9 cellular contexts compared by ENCODE assay signal in genomic region chr12:6337958-6338406, GRCh38. TPM values are rescaled to one million over a fixed set of nuclear protein-coding genes. Genes with fewer than 3 reads are reported as not detected.
DNase-seq lines count a peak whose midpoint lies in the region; ATAC-seq and TF ChIP-seq lines count a peak whose summit lies in the region.
"Had no signal": no experiment of that assay in that cellular context is flagged by ENCODE, and none has a peak within 500 bp of the region (broad histone marks: within the 10 kb centered on the region; RNA-seq: fewer than 3 reads in every experiment).

No MANE protein-coding gene starts in this region.

- peak overlapping the region; percentile 98 for H2BK120ac ChIP-seq in mesenchymal stem cell (ENCODE audit: low read depth, low read length)

- peak overlapping the region; percentile 25 for H2BK5ac ChIP-seq in mesenchymal stem cell (ENCODE audit: low read depth, low read length, poor library complexity, severe bottlenecking)

- no peak for TF ChIP-seq POLR2A in uterus (IDR thresholded peaks at IDR 0.05)

- peaks cover 22 to 28% of the 10 kb centered on the region in 2 experiments for H3K36me3 ChIP-seq in mesenchymal stem cell (ENCODE audit: control insufficient read depth in 1 of 2, insufficient read depth in 2 of 2, low read depth in 1 of 2, low read length in 2 of 2)
- no peaks in the 10 kb centered on the region for H3K36me3 ChIP-seq in uterus

- H2BK15ac ChIP-seq in mesenchymal stem cell (ENCODE audit: low read depth, poor library complexity, severe bottlenecking): peak overlapping the region; percentile 76

- H3K27ac Mint-ChIP-seq in MCF 10A (ENCODE audit: low read depth, unreplicated experiment): no peak overlapping the region
- H3K27ac Mint-ChIP-seq: activated T-helper 1 cell treated with anti-CD3 and anti-CD28 coated beads, Interleukin-12 subunit alpha, Interleukin-12 subunit beta, Interleukin-2, Interleukin-4 antibody, amounts not matched to agents 30 ng/mL and 10 ng/mL and 1 ng/mL, durations not matched to agents 14 hours and 24 hours and 36 hours had no signal

- H3K27me3 ChIP-seq in mesenchymal stem cell (ENCODE audit: control insufficient read depth in 1 of 2, insufficient read depth in 1 of 2, low read length in 2 of 2) (no peaks in the 10 kb centered on the region), uterus (no peaks in the 10 kb centered on the region)

- H2AK5ac ChIP-seq in mesenchymal stem cell (ENCODE audit: low read length, severe bottlenecking): peak overlapping the region; percentile 98

- peaks cover 23% of the 10 kb centered on the region for H3K4me1 Mint-ChIP-seq in MCF 10A (ENCODE audit: insufficient read depth, unreplicated experiment)

- no peaks in the 10 kb centered on the region for H3K9me3 Mint-ChIP-seq in MCF 10A (ENCODE audit: unreplicated experiment)
- H3K9me3 Mint-ChIP-seq: activated T-helper 1 cell treated with anti-CD3 and anti-CD28 coated beads, Interleukin-12 subunit alpha, Interleukin-12 subunit beta, Interleukin-2, Interleukin-4 antibody, amounts not matched to agents 30 ng/mL and 10 ng/mL and 1 ng/mL, durations not matched to agents 14 hours and 24 hours and 36 hours had no signal

- intact Hi-C loops in Right ventricle myocardium superior (cut with DNase I) (loop anchor here (5.0 kb wide), 1 partner anchor 44 kb away; the partner anchor contains the start of gene LTBR), cardiac septum (cut with DNase I) (loop anchor here (1.0 to 5.0 kb wide), 4 partner anchors 46 to 214 kb away; partner anchors contain the start of genes GAPDH, LTBR and TAPBPL), MCF 10A (cut with micrococcal nuclease) (loop anchor here (5.0 kb wide), 2 partner anchors 129 to 199 kb away; no protein-coding TSS in a partner anchor), uterus (cut with DNase I; ENCODE audit: low total_unique reads) (loop anchor here (5.0 to 10.0 kb wide), 2 partner anchors 39 to 197 kb away; partner anchors contain the start of genes GAPDH and SCNN1A)

- H3K23ac ChIP-seq in mesenchymal stem cell (ENCODE audit: low read length in 2 of 2): no peak overlapping the region

- BruUV-seq in MCF 10A (replicated peaks; lab: Mats Ljungman, UMichigan): no TSS peak

- CTCF ChIA-PET in MCF 10A (lab: Yijun Ruan, JAX): interaction anchor here (1.5 to 4.3 kb wide), 3 partner anchors 25 to 37 kb away, joined by 3 to 27 read pairs (median 4); partner anchors contain the start of gene SCNN1A

- H3K4ac ChIP-seq in mesenchymal stem cell (ENCODE audit: low read depth in 1 of 2, low read length in 2 of 2): peak overlapping the region; percentile 54 to 97

- peak overlapping the region; percentile 87 for H4K91ac ChIP-seq in mesenchymal stem cell (ENCODE audit: low read length)

- ATAC-seq in Right ventricle myocardium superior (ENCODE audit: poor library complexity) (no peak), HG02588 (IDR thresholded peaks at IDR 0.05; ENCODE audit: unreplicated experiment) (no peak)

- 25% methylated on average over 10 of the region's 11 CpGs for WGBS in mesenchymal stem cell

- H3K27ac ChIP-seq in mesenchymal stem cell (ENCODE audit: low read length, poor library complexity, severe bottlenecking): peak overlapping the region; percentile 99
- H3K27ac ChIP-seq in uterus: peak overlapping the region; percentile 95 to 97

- peak overlapping the region in 1 of 2 experiments; percentile 96 for H3K4me3 ChIP-seq in mesenchymal stem cell (ENCODE audit: insufficient read depth in 1 of 2, low read depth in 1 of 2, low read length in 2 of 2)
- H3K4me3 ChIP-seq in uterus: peak overlapping the region in 1 of 2 donors; percentile 60

- no peak overlapping the region for H2AFZ ChIP-seq in mesenchymal stem cell (ENCODE audit: low read depth, low read length)

- H3K9ac ChIP-seq in mesenchymal stem cell (ENCODE audit: low read length): peak overlapping the region; percentile 98

- DNase-seq in Right ventricle myocardium superior (peak; percentile 41), cardiac septum (ENCODE audit: low spot score) (no peak), MCF 10A (ENCODE audit: unreplicated experiment) (peak; percentile 57), mesenchymal stem cell (peak; percentile 73), uterus (peak in 1 of 2 donors; percentile 42), NCI-H446 treated with DMSO at 0.1 percent for 48 hours (lab: John Stamatoyannopoulos, UW) (no peak)
- no peak for DNase-seq in activated naive CD4-positive, alpha-beta T cell treated with Interleukin-2 at 50 U/mL for 16 hours

- peaks cover 26% of the 10 kb centered on the region for H3K36me3 Mint-ChIP-seq in MCF 10A (ENCODE audit: insufficient read depth, unreplicated experiment)

- no peaks in the 10 kb centered on the region for H3K27me3 Mint-ChIP-seq in MCF 10A (ENCODE audit: insufficient read depth, unreplicated experiment)

- H2BK12ac ChIP-seq in mesenchymal stem cell (ENCODE audit: low read length in 2 of 2): peak overlapping the region; percentile 20 to 65

- H3K9me3 ChIP-seq in mesenchymal stem cell (ENCODE audit: control insufficient read depth, low read length) (no peaks in the 10 kb centered on the region), uterus (no peaks in the 10 kb centered on the region)

- no peak overlapping the region for H3K4me3 Mint-ChIP-seq in MCF 10A (ENCODE audit: unreplicated experiment)
- H3K4me3 Mint-ChIP-seq: activated T-helper 1 cell treated with anti-CD3 and anti-CD28 coated beads, Interleukin-12 subunit alpha, Interleukin-12 subunit beta, Interleukin-2, Interleukin-4 antibody, amounts not matched to agents 30 ng/mL and 10 ng/mL and 1 ng/mL, durations not matched to agents 14 hours and 24 hours and 36 hours had no signal

- TF ChIP-seq CTCF in MCF 10A (IDR thresholded peaks at IDR 0.05; ENCODE audit: unreplicated experiment) (no peak), uterus (IDR thresholded peaks at IDR 0.05) (no peak)

- H3K14ac ChIP-seq in mesenchymal stem cell (ENCODE audit: low read length in 2 of 2): peak overlapping the region in 1 of 2 experiments; percentile 68

- H3K18ac ChIP-seq in mesenchymal stem cell (ENCODE audit: low read depth in 1 of 2, low read length in 2 of 2): peak overlapping the region; percentile 97 to 99

- peak overlapping the region; percentile 68 for H3K4me2 ChIP-seq in mesenchymal stem cell (ENCODE audit: low read length, poor library complexity, severe bottlenecking)

- H4K8ac ChIP-seq in mesenchymal stem cell (ENCODE audit: low read length): peak overlapping the region; percentile 67

- peaks cover 3% of the 10 kb centered on the region for H3K79me1 ChIP-seq in mesenchymal stem cell (replicated peaks; ENCODE audit: low read length, poor library complexity, severe bottlenecking)

- POLR2A ChIA-PET in MCF 10A (lab: Yijun Ruan, JAX): interaction anchor here (1.8 to 24.1 kb wide), 3 partner anchors 26 to 127 kb away, joined by 11 to 739 read pairs (median 31); partner anchors contain the start of genes LTBR and SCNN1A

- H3K4me1 ChIP-seq in mesenchymal stem cell (ENCODE audit: control insufficient read depth, insufficient read depth, low read depth, low read length) (peaks cover 56% of the 10 kb centered on the region), uterus (peaks cover 5 to 40% of the 10 kb centered on the region in 2 donors)

RNA-seq across cellular contexts. Expression of gene TNFRSF1A, which starts 3.9 kb away (rescaled TPM):
- total RNA-seq in Right ventricle myocardium superior: 47.9 TPM
- 60.0 TPM for total RNA-seq in cardiac septum
- 103 and 110 TPM in 2 replicates for total RNA-seq in MCF 10A (2022)
- 307 TPM for polyA plus RNA-seq in mesenchymal stem cell (2013, experiment 1 of 2)
- polyA plus RNA-seq in mesenchymal stem cell (2013, experiment 2 of 2): 298 TPM
- total RNA-seq in uterus: 100 to 1,000 TPM in 3 of 4 donors, 10 to 100 TPM in 1; 71.8 to 297 (median 174) TPM

RNA-seq across cellular contexts. Expression of gene PLEKHG6, which starts 27.5 kb away (rescaled TPM):
- total RNA-seq in Right ventricle myocardium superior (0.22 TPM), cardiac septum (0.30 TPM), MCF 10A (2022) (not detected in 2 replicates), uterus (1 to 10 TPM in 2 of 4 donors, under 1 TPM in 1, not detected in 1; 0.29 to 1.9 (median 1.7) TPM)
- 0.15 TPM for polyA plus RNA-seq in mesenchymal stem cell (2013, experiment 1 of 2)
- 0.23 TPM for polyA plus RNA-seq in mesenchymal stem cell (2013, experiment 2 of 2)
- total RNA-seq: activated T-helper 1 cell treated with anti-CD3 and anti-CD28 coated beads, Interleukin-12 subunit alpha, Interleukin-12 subunit beta, Interleukin-2, Interleukin-4 antibody, amounts not matched to agents 30 ng/mL and 10 ng/mL and 1 ng/mL, durations not matched to agents 14 hours and 24 hours and 36 hours had no signal

RNA-seq across cellular contexts. Expression of gene SCNN1A, which starts 37.4 kb away (rescaled TPM):
- not detected for total RNA-seq in Right ventricle myocardium superior
- total RNA-seq in cardiac septum: 0.46 TPM
- 136 and 139 TPM in 2 replicates for total RNA-seq in MCF 10A (2022)
- polyA plus RNA-seq in mesenchymal stem cell (2013, experiment 1 of 2): 1.7 TPM
- 1.3 TPM for polyA plus RNA-seq in mesenchymal stem cell (2013, experiment 2 of 2)
- 10 to 100 TPM in 2 of 4 donors, 1 to 10 TPM in 2; 1.3 to 38.3 (median 7.3) TPM for total RNA-seq in uterus

RNA-seq across cellular contexts. Expression of gene LTBR, which starts 46.0 kb away (rescaled TPM):
- total RNA-seq in Right ventricle myocardium superior: 23.2 TPM
- 29.4 TPM for total RNA-seq in cardiac septum
- total RNA-seq in MCF 10A (2022): 158 and 169 TPM in 2 replicates
- 262 TPM for polyA plus RNA-seq in mesenchymal stem cell (2013, experiment 1 of 2)
- 265 TPM for polyA plus RNA-seq in mesenchymal stem cell (2013, experiment 2 of 2)
- total RNA-seq in uterus: 100 to 1,000 TPM in 1 of 4 donors, 10 to 100 TPM in 3; 28.1 to 116 (median 83.5) TPM

Comparison
In these comparisons a context has a peak if more than half of its experiments do, and no peak if none do; other contexts are left out.
1. DNase-seq: peak in Right ventricle myocardium superior (single experiment), MCF 10A (single experiment) and mesenchymal stem cell (single experiment); none in cardiac septum (single experiment), activated naive CD4-positive, alpha-beta T cell treated with Interleukin-2 at 50 U/mL for 16 hours (single experiment) and NCI-H446 treated with DMSO at 0.1 percent for 48 hours (single experiment).